Comparison of ENCODE assay signal across 8 cellular contexts in genomic region chr7:56106108-56107073, GRCh38. TPM values are rescaled to one million over a fixed set of nuclear protein-coding genes. Genes with fewer than 3 reads are reported as not detected.
DNase-seq lines count a peak whose midpoint lies in the region; ATAC-seq and TF ChIP-seq lines count a peak whose summit lies in the region.

Gene CHCHD2, minus strand, starts transcription at chr7:56106476. Its CDS starts 63 bp downstream, at chr7:56106413.

- H3K27ac Mint-ChIP-seq in T-helper 17 cell = peak within 1 kb of the TSS; percentile 94

- H3K36me3 ChIP-seq in left ventricle myocardium inferior (peaks cover 32% of the 10 kb centered on the region), rectal smooth muscle tissue (ENCODE audit: control insufficient read depth, insufficient read depth, low read length) (peaks cover 6% of the 10 kb centered on the region), vagina (peaks cover 5 to 29% of the 10 kb centered on the region in 2 donors)

- peak within 1 kb of the TSS; percentile 97 for H3K4me3 Mint-ChIP-seq in T-helper 17 cell

- intact Hi-C loops in left ventricle myocardium inferior (cut with micrococcal nuclease) = no loop called here
- intact Hi-C loops in vagina (cut with DNase I) = no loop called here

- peaks cover 15% of the 10 kb centered on the region for H3K4me1 Mint-ChIP-seq in T-helper 17 cell

- H3K27ac ChIP-seq in left ventricle myocardium inferior (replicated peaks) = peak within 1 kb of the TSS; percentile 91
- H3K27ac ChIP-seq in rectal smooth muscle tissue (ENCODE audit: low read depth, low read length) = peak within 1 kb of the TSS; percentile 96
- peak within 1 kb of the TSS; percentile 79 for H3K27ac ChIP-seq in vagina

- H3K4me1 ChIP-seq in left ventricle myocardium inferior (peaks cover 45% of the 10 kb centered on the region), rectal smooth muscle tissue (ENCODE audit: control insufficient read depth, insufficient read depth, low read length) (no peaks in the 10 kb centered on the region), vagina (peaks cover 18% of the 10 kb centered on the region)

- no peaks in the 10 kb centered on the region for H3K9me3 ChIP-seq in T-helper 17 cell (ENCODE audit: control insufficient read depth, low read length, poor library complexity, severe bottlenecking)
- no peaks in the 10 kb centered on the region for H3K9me3 ChIP-seq in left ventricle myocardium inferior (replicated peaks)
- no peaks in the 10 kb centered on the region for H3K9me3 ChIP-seq in vagina

- H3K36me3 Mint-ChIP-seq in T-helper 17 cell (ENCODE audit: low read depth) = no peaks in the 10 kb centered on the region

- TF ChIP-seq CTCF in left ventricle myocardium inferior (IDR thresholded peaks at IDR 0.05; ENCODE audit: borderline replicate concordance) (no peak), vagina (IDR thresholded peaks at IDR 0.05) (no peak)

- TF ChIP-seq POLR2A in vagina (IDR thresholded peaks at IDR 0.05) = peak in 1 of 2 donors; percentile 87

- H3K27me3 ChIP-seq in left ventricle myocardium inferior (ENCODE audit: low read depth) = no peaks in the 10 kb centered on the region
- H3K27me3 ChIP-seq in rectal smooth muscle tissue (ENCODE audit: control insufficient read depth, insufficient read depth, low read length) = no peaks in the 10 kb centered on the region
- no peaks in the 10 kb centered on the region for H3K27me3 ChIP-seq in vagina

- H3K4me3 ChIP-seq in left ventricle myocardium inferior (peak within 1 kb of the TSS; percentile 84), rectal smooth muscle tissue (ENCODE audit: low read length) (peak within 1 kb of the TSS; percentile 98), vagina (peak within 1 kb of the TSS; percentile 79 to 98)

- DNase-seq in NCI-H187 (lab: John Stamatoyannopoulos, UW) (peak; percentile 82 to 95), T-helper 17 cell (peak; percentile 83 to 89 (median 85)), amniotic stem cell (lab: John Stamatoyannopoulos, UW) (peak; percentile 97), left ventricle myocardium inferior (peak; percentile 96), vagina (ENCODE audit: extremely low spot score in 2 of 2) (peak in 1 of 2 donors; percentile 98)

- ATAC-seq in GM18499 (IDR thresholded peaks at IDR 0.05; ENCODE audit: insufficient read depth, unreplicated experiment) = peak; percentile 99
- ATAC-seq in HG02943 (IDR thresholded peaks at IDR 0.05; ENCODE audit: low read depth, unreplicated experiment) = peak; percentile 100
- ATAC-seq in T-helper 17 cell = peak; percentile 99

- H3K9ac ChIP-seq in rectal smooth muscle tissue (ENCODE audit: low read length) = peak within 1 kb of the TSS; percentile 96

- H3K27me3 Mint-ChIP-seq in T-helper 17 cell = no peaks in the 10 kb centered on the region

RNA-seq across cellular contexts. Expression of gene CHCHD2, which starts in this region (rescaled TPM):
- total RNA-seq in T-helper 17 cell = 100 to 1,000 TPM; 205 to 216 TPM
- 468 TPM for total RNA-seq in left ventricle myocardium inferior
- total RNA-seq in vagina = 306 TPM
